In the genomic region with DNA sequence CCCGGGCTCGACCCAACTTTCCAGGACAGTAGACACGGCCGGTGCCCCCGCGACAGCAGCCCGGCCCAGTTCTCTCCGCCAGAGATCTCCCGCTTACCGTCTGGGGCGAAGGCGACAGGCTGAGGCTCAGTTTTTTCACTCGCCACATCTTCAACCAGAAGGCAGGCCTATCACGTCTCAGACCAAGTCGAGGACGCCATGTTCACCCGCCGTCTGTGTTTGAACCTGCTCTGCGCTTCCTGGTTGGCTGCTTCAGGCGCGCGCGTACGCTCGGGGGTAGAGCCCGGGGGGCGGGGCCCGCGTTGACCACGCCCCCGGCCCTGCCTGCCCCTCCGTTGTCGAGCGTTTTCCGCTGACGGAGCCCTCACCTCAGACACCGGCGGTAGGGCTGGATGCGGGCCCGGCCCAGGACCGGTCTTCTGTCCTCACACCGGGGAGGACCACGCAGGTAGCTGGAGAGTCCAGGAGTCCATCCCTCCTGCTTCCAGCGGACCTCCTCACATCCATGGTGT, we compare ENCODE assay signal across 1 cellular context.
TF ChIP-seq lines count a peak whose summit lies in the region.

A gene with protein sequence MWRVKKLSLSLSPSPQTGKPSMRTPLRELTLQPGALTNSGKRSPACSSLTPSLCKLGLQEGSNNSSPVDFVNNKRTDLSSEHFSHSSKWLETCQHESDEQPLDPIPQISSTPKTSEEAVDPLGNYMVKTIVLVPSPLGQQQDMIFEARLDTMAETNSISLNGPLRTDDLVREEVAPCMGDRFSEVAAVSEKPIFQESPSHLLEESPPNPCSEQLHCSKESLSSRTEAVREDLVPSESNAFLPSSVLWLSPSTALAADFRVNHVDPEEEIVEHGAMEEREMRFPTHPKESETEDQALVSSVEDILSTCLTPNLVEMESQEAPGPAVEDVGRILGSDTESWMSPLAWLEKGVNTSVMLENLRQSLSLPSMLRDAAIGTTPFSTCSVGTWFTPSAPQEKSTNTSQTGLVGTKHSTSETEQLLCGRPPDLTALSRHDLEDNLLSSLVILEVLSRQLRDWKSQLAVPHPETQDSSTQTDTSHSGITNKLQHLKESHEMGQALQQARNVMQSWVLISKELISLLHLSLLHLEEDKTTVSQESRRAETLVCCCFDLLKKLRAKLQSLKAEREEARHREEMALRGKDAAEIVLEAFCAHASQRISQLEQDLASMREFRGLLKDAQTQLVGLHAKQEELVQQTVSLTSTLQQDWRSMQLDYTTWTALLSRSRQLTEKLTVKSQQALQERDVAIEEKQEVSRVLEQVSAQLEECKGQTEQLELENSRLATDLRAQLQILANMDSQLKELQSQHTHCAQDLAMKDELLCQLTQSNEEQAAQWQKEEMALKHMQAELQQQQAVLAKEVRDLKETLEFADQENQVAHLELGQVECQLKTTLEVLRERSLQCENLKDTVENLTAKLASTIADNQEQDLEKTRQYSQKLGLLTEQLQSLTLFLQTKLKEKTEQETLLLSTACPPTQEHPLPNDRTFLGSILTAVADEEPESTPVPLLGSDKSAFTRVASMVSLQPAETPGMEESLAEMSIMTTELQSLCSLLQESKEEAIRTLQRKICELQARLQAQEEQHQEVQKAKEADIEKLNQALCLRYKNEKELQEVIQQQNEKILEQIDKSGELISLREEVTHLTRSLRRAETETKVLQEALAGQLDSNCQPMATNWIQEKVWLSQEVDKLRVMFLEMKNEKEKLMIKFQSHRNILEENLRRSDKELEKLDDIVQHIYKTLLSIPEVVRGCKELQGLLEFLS (minus strand): TSS at position 227 of the 512 bp plus-strand sequence. CDS start 79 bp downstream, at position 148.

TF ChIP-seq in HepG2, 621 proteins besides CTCF, POLR2A, EP300 and RAD21 (continued from another document and continues in another):
- TF ChIP-seq, protein P1, sequence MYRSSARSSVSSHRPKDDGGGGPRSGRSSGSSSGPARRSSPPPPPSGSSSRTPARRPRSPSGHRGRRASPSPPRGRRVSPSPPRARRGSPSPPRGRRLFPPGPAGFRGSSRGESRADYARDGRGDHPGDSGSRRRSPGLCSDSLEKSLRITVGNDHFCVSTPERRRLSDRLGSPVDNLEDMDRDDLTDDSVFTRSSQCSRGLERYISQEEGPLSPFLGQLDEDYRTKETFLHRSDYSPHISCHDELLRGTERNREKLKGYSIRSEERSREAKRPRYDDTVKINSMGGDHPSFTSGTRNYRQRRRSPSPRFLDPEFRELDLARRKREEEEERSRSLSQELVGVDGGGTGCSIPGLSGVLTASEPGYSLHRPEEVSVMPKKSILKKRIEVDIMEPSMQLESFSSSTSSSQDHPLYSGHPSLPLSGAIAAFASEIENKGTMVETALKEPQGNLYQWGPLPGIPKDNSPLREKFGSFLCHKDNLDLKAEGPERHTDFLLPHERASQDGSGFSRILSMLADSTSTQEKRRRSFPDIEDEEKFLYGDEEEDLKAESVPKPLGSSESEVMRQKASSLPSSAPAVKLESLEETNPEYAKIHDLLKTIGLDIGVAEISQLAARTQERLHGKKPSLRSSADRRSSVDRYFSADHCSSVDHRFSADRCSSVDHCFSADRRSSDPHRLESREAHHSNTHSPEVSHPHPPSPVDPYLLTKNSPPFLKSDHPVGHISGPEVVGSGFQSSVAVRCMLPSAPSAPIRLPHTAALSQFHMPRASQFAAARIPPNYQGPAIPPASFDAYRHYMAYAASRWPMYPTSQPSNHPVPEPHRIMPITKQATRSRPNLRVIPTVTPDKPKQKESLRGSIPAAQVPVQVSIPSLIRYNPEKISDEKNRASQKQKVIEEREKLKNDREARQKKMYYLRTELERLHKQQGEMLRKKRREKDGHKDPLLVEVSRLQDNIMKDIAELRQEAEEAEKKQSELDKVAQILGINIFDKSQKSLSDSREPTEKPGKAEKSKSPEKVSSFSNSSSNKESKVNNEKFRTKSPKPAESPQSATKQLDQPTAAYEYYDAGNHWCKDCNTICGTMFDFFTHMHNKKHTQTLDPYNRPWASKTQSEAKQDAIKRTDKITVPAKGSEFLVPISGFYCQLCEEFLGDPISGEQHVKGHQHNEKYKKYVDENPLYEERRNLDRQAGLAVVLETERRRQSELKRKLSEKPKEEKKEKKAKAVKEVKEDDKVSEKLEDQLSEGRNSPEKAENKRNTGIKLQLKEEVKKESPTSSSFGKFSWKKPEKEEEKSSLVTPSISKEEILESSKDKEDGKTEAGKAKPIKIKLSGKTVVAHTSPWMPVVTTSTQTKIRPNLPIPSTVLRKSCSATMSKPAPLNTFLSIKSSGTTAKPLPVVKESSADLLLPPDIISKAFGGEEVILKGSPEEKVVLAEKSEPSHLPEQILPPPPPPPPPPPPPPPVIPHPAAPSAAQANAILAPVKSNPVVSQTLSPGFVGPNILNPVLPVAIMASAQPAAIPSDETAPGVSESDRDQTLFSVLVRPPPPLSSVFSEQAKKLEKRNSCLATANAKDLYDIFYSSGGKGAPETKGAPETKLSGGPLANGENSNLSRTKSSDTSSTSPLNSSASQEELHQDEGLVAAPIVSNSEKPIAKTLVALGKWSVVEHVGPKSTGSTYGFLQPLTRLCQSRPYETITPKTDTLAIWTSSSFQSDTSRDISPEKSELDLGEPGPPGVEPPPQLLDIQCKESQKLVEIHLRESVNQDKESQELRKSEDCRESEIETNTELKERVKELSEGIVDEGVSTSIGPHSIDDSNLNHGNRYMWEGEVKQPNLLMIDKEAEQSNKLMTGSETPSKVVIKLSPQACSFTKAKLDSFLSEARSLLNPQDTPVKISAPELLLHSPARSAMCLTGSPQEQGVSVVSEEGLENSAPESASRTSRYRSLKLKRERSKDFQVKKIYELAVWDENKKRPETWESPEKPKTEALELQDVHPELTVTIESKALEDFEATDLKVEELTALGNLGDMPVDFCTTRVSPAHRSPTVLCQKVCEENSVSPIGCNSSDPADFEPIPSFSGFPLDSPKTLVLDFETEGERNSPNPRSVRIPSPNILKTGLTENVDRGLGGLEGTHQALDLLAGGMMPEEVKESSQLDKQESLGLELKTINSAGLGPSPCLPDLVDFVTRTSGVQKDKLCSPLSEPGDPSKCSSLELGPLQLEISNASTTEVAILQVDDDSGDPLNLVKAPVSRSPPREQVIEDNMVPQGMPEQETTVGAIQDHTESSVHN (CRISPR knock-in tag; IDR thresholded peaks at IDR 0.05) = no peak
- TF ChIP-seq ELF3 (CRISPR knock-in tag; IDR thresholded peaks at IDR 0.05) = peak; percentile 64; the same call in 1 of the 2 replicates
- TF ChIP-seq MED13 (CRISPR knock-in tag; IDR thresholded peaks at IDR 0.05) = no peak
- no peak for TF ChIP-seq ZNF775 (CRISPR knock-in tag; IDR thresholded peaks at IDR 0.05; ENCODE audit: borderline replicate concordance)
- no peak for TF ChIP-seq ADNP (CRISPR knock-in tag; IDR thresholded peaks at IDR 0.05)
- TF ChIP-seq ZNF558 (CRISPR knock-in tag; IDR thresholded peaks at IDR 0.05; ENCODE audit: borderline replicate concordance) = no peak
- no peak for TF ChIP-seq ATF1 (CRISPR knock-in tag; IDR thresholded peaks at IDR 0.05)
- no peak for TF ChIP-seq LCORL (IDR thresholded peaks at IDR 0.05)
- no peak for TF ChIP-seq LCORL (CRISPR knock-in tag; IDR thresholded peaks at IDR 0.05)
- no peak for TF ChIP-seq ZNF136 (CRISPR knock-in tag; IDR thresholded peaks at IDR 0.05; ENCODE audit: low read depth)
- TF ChIP-seq CBX2 (IDR thresholded peaks at IDR 0.05; ENCODE audit: low read depth, low read length) = no peak
- no peak for TF ChIP-seq CBX2 (CRISPR knock-in tag; IDR thresholded peaks at IDR 0.05; ENCODE audit: low read depth)
- no peak for TF ChIP-seq ETV5 (CRISPR knock-in tag; IDR thresholded peaks at IDR 0.05; ENCODE audit: borderline replicate concordance)
- TF ChIP-seq, protein P2, sequence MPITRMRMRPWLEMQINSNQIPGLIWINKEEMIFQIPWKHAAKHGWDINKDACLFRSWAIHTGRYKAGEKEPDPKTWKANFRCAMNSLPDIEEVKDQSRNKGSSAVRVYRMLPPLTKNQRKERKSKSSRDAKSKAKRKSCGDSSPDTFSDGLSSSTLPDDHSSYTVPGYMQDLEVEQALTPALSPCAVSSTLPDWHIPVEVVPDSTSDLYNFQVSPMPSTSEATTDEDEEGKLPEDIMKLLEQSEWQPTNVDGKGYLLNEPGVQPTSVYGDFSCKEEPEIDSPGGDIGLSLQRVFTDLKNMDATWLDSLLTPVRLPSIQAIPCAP (CRISPR knock-in tag; IDR thresholded peaks at IDR 0.05; ENCODE audit: low read depth) = no peak
- TF ChIP-seq, protein P3, sequence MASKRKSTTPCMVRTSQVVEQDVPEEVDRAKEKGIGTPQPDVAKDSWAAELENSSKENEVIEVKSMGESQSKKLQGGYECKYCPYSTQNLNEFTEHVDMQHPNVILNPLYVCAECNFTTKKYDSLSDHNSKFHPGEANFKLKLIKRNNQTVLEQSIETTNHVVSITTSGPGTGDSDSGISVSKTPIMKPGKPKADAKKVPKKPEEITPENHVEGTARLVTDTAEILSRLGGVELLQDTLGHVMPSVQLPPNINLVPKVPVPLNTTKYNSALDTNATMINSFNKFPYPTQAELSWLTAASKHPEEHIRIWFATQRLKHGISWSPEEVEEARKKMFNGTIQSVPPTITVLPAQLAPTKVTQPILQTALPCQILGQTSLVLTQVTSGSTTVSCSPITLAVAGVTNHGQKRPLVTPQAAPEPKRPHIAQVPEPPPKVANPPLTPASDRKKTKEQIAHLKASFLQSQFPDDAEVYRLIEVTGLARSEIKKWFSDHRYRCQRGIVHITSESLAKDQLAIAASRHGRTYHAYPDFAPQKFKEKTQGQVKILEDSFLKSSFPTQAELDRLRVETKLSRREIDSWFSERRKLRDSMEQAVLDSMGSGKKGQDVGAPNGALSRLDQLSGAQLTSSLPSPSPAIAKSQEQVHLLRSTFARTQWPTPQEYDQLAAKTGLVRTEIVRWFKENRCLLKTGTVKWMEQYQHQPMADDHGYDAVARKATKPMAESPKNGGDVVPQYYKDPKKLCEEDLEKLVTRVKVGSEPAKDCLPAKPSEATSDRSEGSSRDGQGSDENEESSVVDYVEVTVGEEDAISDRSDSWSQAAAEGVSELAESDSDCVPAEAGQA (IDR thresholded peaks at IDR 0.05; ENCODE audit: low read depth) = no peak
- TF ChIP-seq, protein P3 (CRISPR knock-in tag; IDR thresholded peaks at IDR 0.05; ENCODE audit: borderline replicate concordance) = no peak
- no peak for TF ChIP-seq PHF21A (CRISPR knock-in tag; IDR thresholded peaks at IDR 0.05)
- peak; percentile 26; the same call in 1 of the 2 replicates for TF ChIP-seq ERF (CRISPR knock-in tag; IDR thresholded peaks at IDR 0.05)
- TF ChIP-seq, protein P4, sequence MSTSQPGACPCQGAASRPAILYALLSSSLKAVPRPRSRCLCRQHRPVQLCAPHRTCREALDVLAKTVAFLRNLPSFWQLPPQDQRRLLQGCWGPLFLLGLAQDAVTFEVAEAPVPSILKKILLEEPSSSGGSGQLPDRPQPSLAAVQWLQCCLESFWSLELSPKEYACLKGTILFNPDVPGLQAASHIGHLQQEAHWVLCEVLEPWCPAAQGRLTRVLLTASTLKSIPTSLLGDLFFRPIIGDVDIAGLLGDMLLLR (CRISPR knock-in tag; IDR thresholded peaks at IDR 0.05) = peak; percentile 63
- peak; percentile 50 for TF ChIP-seq DMAP1 (CRISPR knock-in tag; IDR thresholded peaks at IDR 0.05)
- TF ChIP-seq, protein P5, sequence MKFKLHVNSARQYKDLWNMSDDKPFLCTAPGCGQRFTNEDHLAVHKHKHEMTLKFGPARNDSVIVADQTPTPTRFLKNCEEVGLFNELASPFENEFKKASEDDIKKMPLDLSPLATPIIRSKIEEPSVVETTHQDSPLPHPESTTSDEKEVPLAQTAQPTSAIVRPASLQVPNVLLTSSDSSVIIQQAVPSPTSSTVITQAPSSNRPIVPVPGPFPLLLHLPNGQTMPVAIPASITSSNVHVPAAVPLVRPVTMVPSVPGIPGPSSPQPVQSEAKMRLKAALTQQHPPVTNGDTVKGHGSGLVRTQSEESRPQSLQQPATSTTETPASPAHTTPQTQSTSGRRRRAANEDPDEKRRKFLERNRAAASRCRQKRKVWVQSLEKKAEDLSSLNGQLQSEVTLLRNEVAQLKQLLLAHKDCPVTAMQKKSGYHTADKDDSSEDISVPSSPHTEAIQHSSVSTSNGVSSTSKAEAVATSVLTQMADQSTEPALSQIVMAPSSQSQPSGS (CRISPR knock-in tag; IDR thresholded peaks at IDR 0.05) = peak; percentile 11; the same call in 1 of the 2 replicates
- no peak for TF ChIP-seq GTF3A (CRISPR knock-in tag; conservative IDR thresholded peaks at IDR 0.05)
- no peak for TF ChIP-seq WIZ (CRISPR knock-in tag; IDR thresholded peaks at IDR 0.05)
- TF ChIP-seq, protein P6, sequence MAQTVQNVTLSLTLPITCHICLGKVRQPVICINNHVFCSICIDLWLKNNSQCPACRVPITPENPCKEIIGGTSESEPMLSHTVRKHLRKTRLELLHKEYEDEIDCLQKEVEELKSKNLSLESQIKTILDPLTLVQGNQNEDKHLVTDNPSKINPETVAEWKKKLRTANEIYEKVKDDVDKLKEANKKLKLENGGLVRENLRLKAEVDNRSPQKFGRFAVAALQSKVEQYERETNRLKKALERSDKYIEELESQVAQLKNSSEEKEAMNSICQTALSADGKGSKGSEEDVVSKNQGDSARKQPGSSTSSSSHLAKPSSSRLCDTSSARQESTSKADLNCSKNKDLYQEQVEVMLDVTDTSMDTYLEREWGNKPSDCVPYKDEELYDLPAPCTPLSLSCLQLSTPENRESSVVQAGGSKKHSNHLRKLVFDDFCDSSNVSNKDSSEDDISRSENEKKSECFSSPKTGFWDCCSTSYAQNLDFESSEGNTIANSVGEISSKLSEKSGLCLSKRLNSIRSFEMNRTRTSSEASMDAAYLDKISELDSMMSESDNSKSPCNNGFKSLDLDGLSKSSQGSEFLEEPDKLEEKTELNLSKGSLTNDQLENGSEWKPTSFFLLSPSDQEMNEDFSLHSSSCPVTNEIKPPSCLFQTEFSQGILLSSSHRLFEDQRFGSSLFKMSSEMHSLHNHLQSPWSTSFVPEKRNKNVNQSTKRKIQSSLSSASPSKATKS (CRISPR knock-in tag; IDR thresholded peaks at IDR 0.05) = no peak
- peak; percentile 78 for TF ChIP-seq RBFOX2 (IDR thresholded peaks at IDR 0.05; ENCODE audit: low read depth, low read length)
- TF ChIP-seq MAFK (conservative IDR thresholded peaks at IDR 0.05 in 1 of 2, IDR thresholded peaks at IDR 0.05 in 1 of 2; ENCODE audit: low read length in 2 of 2) = no peak
- no peak for TF ChIP-seq TBP (CRISPR knock-in tag; IDR thresholded peaks at IDR 0.05)
- peak; percentile 74 for TF ChIP-seq ARNT2 (CRISPR knock-in tag; IDR thresholded peaks at IDR 0.05; ENCODE audit: low read depth)
- TF ChIP-seq, protein P7, sequence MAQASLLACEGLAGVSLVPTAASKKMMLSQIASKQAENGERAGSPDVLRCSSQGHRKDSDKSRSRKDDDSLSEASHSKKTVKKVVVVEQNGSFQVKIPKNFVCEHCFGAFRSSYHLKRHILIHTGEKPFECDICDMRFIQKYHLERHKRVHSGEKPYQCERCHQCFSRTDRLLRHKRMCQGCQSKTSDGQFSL (CRISPR knock-in tag; IDR thresholded peaks at IDR 0.05) = no peak
- TF ChIP-seq REPIN1 (CRISPR knock-in tag; IDR thresholded peaks at IDR 0.05; ENCODE audit: borderline replicate concordance, low read depth) = no peak
- TF ChIP-seq SKI (IDR thresholded peaks at IDR 0.05; ENCODE audit: partially characterized antibody) = peak; percentile 61
